ENCODE assay signal across 20 cellular contexts in genomic region chrX:132875705-132876508, GRCh38.
A peak's percentile ranks its signal among the peaks of the same experiment; 100 is the strongest.
DNase-seq lines count a peak whose midpoint lies in the region; ATAC-seq and TF ChIP-seq lines count a peak whose summit lies in the region.
"Had no signal": no experiment of that assay in that cellular context is flagged by ENCODE, and none has a peak within 500 bp of the region (broad histone marks: within the 10 kb centered on the region; RNA-seq: fewer than 3 reads in every experiment).

No MANE protein-coding gene starts in this region.

- no peaks in the 10 kb centered on the region for H3K36me3 Mint-ChIP-seq in progenitor cell of endocrine pancreas (ENCODE audit: insufficient read depth)
- H3K36me3 Mint-ChIP-seq: CD4-positive, CD25-positive, alpha-beta regulatory T cell; natural killer cell treated with Interleukin-12 subunit alpha and Interleukin-12 subunit beta and Interleukin-15 and Interleukin-18, amount 100 ng/mL, for 72 hours had no signal

- no peaks in the 10 kb centered on the region for H3K27me3 Mint-ChIP-seq in progenitor cell of endocrine pancreas
- H3K27me3 Mint-ChIP-seq: CD4-positive, CD25-positive, alpha-beta regulatory T cell had no signal

- H3K27ac Mint-ChIP-seq in progenitor cell of endocrine pancreas = peak overlapping the region; percentile 46
- H3K27ac Mint-ChIP-seq: activated CD8-positive, alpha-beta T cell treated with anti-CD3 and anti-CD28 coated beads, Interleukin-2, amount 10 ng/mL, durations not matched to agents 7 days and 5 days; CD4-positive, CD25-positive, alpha-beta regulatory T cell; natural killer cell treated with Interleukin-12 subunit alpha and Interleukin-12 subunit beta and Interleukin-15 and Interleukin-18, amount 100 ng/mL, for 72 hours had no signal

- H3K4me1 Mint-ChIP-seq in progenitor cell of endocrine pancreas (ENCODE audit: low read depth) = peaks cover 37% of the 10 kb centered on the region
- H3K4me1 Mint-ChIP-seq: CD4-positive, CD25-positive, alpha-beta regulatory T cell had no signal

- no peaks in the 10 kb centered on the region for H3K9me3 Mint-ChIP-seq in progenitor cell of endocrine pancreas (ENCODE audit: low read depth)
- H3K9me3 Mint-ChIP-seq: natural killer cell treated with Interleukin-12 subunit alpha and Interleukin-12 subunit beta and Interleukin-15 and Interleukin-18, amount 100 ng/mL, for 72 hours had no signal

- DNase-seq in H4 (ENCODE audit: low spot score) (peak; percentile 29), progenitor cell of endocrine pancreas (ENCODE audit: low spot score, unreplicated experiment) (no peak), NCI-H1694 treated with DMSO at 0.1 percent for 48 hours (lab: John Stamatoyannopoulos, UW) (no peak), midbrain (lab: John Stamatoyannopoulos, UW) (no peak)
- DNase-seq: activated CD4-positive, CD25-positive, alpha-beta regulatory T cell treated with anti-CD3 and anti-CD28 coated beads, Interleukin-2, amount 50 U/mL, for 72 hours; activated CD8-positive, alpha-beta T cell treated with anti-CD3 and anti-CD28 coated beads, Interleukin-2, amount 10 ng/mL, durations not matched to agents 7 days and 5 days; activated T-cell treated with anti-CD3 and anti-CD28 coated beads, Interleukin-2, amount 50 U/mL, for 1 hour; CD4-positive, CD25-positive, alpha-beta regulatory T cell; colonic mucosa; DMS153; GF-D8; KBM-7; left colon; MV-4-11 had no signal

- H3K9me3 ChIP-seq in iPS-18c (ENCODE audit: control insufficient read depth, insufficient read depth, low read length) = no peaks in the 10 kb centered on the region
- H3K9me3 ChIP-seq: colonic mucosa, prostate gland had no signal

- peak overlapping the region; percentile 40 for H3K4me3 Mint-ChIP-seq in progenitor cell of endocrine pancreas (ENCODE audit: low read depth)
- H3K4me3 Mint-ChIP-seq: activated CD8-positive, alpha-beta T cell treated with anti-CD3 and anti-CD28 coated beads, Interleukin-2, amount 10 ng/mL, durations not matched to agents 7 days and 5 days; CD4-positive, CD25-positive, alpha-beta regulatory T cell; natural killer cell treated with Interleukin-12 subunit alpha and Interleukin-12 subunit beta and Interleukin-15 and Interleukin-18, amount 100 ng/mL, for 72 hours had no signal

- TF ChIP-seq CTCF in VCaP (conservative IDR thresholded peaks at IDR 0.05) (no peak), progenitor cell of endocrine pancreas (IDR thresholded peaks at IDR 0.05; ENCODE audit: unreplicated experiment) (no peak)

- peak overlapping the region; percentile 51 for H3K27ac ChIP-seq in VCaP
- H3K27ac ChIP-seq: colonic mucosa, prostate gland had no signal

- peak overlapping the region; percentile 28; the same call in 1 of the 2 replicates for H3K4me3 ChIP-seq in iPS-18c (ENCODE audit: insufficient read depth, low read depth, low read length)
- H3K4me3 ChIP-seq: colonic mucosa, prostate gland had no signal

- no peak for ATAC-seq in HG03108 (IDR thresholded peaks at IDR 0.05; ENCODE audit: unreplicated experiment)
- no peak for ATAC-seq in HG02970 (IDR thresholded peaks at IDR 0.05; ENCODE audit: low FRiP score, unreplicated experiment)
- ATAC-seq: activated CD8-positive, alpha-beta T cell treated with anti-CD3 and anti-CD28 coated beads, Interleukin-2, amount 10 ng/mL, durations not matched to agents 7 days and 5 days; natural killer cell treated with Interleukin-12 subunit alpha and Interleukin-12 subunit beta and Interleukin-15 and Interleukin-18, amount 100 ng/mL, for 72 hours had no signal
